In genomic region chr1:223531742-223532341, GRCh38 we compare ENCODE assay signal across 8 cellular contexts.
A peak's percentile ranks its signal among the peaks of the same experiment; 100 is the strongest.
DNase-seq lines count a peak whose midpoint lies in the region; ATAC-seq and TF ChIP-seq lines count a peak whose summit lies in the region.

No MANE protein-coding gene starts in this region.

- no peaks in the 10 kb centered on the region; the same call in 1 of the 2 replicates for H3K9me3 ChIP-seq in BE2C

- no peak overlapping the region for H3K4me3 ChIP-seq in BE2C (ENCODE audit: low read depth, low read length)

- in situ Hi-C loops in T47D (cut with HindIII; ENCODE audit: low pct_unique_long_range_greater_than_20kb, low sequenced_read_pairs) = no loop called here

- peaks cover 9% of the 10 kb centered on the region; the same call in 1 of the 2 replicates for H3K27me3 ChIP-seq in BE2C

- TF ChIP-seq CTCF in BE2C (IDR thresholded peaks at IDR 0.05; ENCODE audit: low read depth, low read length) = peak; percentile 91

- peak; percentile 65 for ATAC-seq in GM19035 (IDR thresholded peaks at IDR 0.05; ENCODE audit: unreplicated experiment)

- H3K36me3 ChIP-seq in BE2C = no peaks in the 10 kb centered on the region

- no peaks in the 10 kb centered on the region; the same call in 1 of the 2 replicates for H3K4me1 ChIP-seq in BE2C

- DNase-seq in BE2C (peak; percentile 68), MV-4-11 (lab: John Stamatoyannopoulos, UW) (peak; percentile 11), SKM-1 treated with dmso at 0.1 percent for 144 hours (lab: John Stamatoyannopoulos, UW; ENCODE audit: unreplicated experiment) (peak; percentile 47), T47D (ENCODE audit: low read depth in 1 of 2, low spot score in 1 of 2) (peak; percentile 56 to 81), kidney tubule cell (ENCODE audit: low spot score) (peak; percentile 56), DMS79 (lab: John Stamatoyannopoulos, UW) (no peak)
- peak; percentile 31 for DNase-seq in stimulated activated CD8-positive, alpha-beta memory T cell treated with anti-CD3 and anti-CD28 coated beads, Interleukin-12 subunit alpha, Interleukin-12 subunit beta, amount 100 ng/mL, for 1 hour (ENCODE audit: low read depth)
